In genomic region chr3:179347383-179348194, GRCh38 we compare ENCODE assay signal across 8 cellular contexts. TPM values are rescaled to one million over a fixed set of nuclear protein-coding genes. Genes with fewer than 3 reads are reported as not detected.
DNase-seq lines count a peak whose midpoint lies in the region; ATAC-seq and TF ChIP-seq lines count a peak whose summit lies in the region.

Gene MFN1 (plus strand): TSS chr3:179347709. CDS start chr3:179348852, 1,143 bp downstream.

- in situ Hi-C loops in Panc1 (cut with HindIII; ENCODE audit: low pct_unique_long_range_greater_than_20kb, low sequenced_read_pairs) = no loop called here

- no peaks in the 10 kb centered on the region for H3K27me3 Mint-ChIP-seq in activated T-cell treated with anti-CD3 and anti-CD28 coated beads, Interleukin-2, amount 50 U/mL, for 4 hours (ENCODE audit: low read depth)

- CTCF ChIA-PET in Panc1 (lab: Charles Lee) = no interaction called here

- peak within 1 kb of the TSS; percentile 81 for H3K9ac ChIP-seq in mucosa of stomach (ENCODE audit: low read length)

- H3K27ac ChIP-seq in Panc1 (ENCODE audit: low read length) = peak within 1 kb of the TSS; percentile 84
- H3K27ac ChIP-seq in esophagus (ENCODE audit: low read depth in 2 of 2, low read length in 1 of 2) = peak within 1 kb of the TSS; percentile 93 to 97

- no peak for TF ChIP-seq CTCF in Panc1 (IDR thresholded peaks at IDR 0.05)

- H3K27me3 ChIP-seq in Panc1 (ENCODE audit: control insufficient read depth, insufficient read depth, low read length) (no peaks in the 10 kb centered on the region), esophagus (ENCODE audit: control insufficient read depth in 1 of 2, insufficient read depth in 2 of 2, low read length in 2 of 2) (no peaks in the 10 kb centered on the region), mucosa of stomach (ENCODE audit: control insufficient read depth, insufficient read depth, low read length) (no peaks in the 10 kb centered on the region)

- H3K4me1 ChIP-seq in Panc1 (ENCODE audit: control insufficient read depth, insufficient read depth, low read length) = peaks cover 12% of the 10 kb centered on the region
- peaks cover 0 to 2% of the 10 kb centered on the region in 2 donors for H3K4me1 ChIP-seq in esophagus (ENCODE audit: control insufficient read depth in 2 of 2, insufficient read depth in 2 of 2, low read length in 1 of 2)
- H3K4me1 ChIP-seq in mucosa of stomach (ENCODE audit: control insufficient read depth, insufficient read depth, low read length) = peaks cover 10% of the 10 kb centered on the region

- H3K9me3 Mint-ChIP-seq in activated T-cell treated with anti-CD3 and anti-CD28 coated beads, Interleukin-2, amount 50 U/mL, for 4 hours = no peaks in the 10 kb centered on the region

- peaks cover 19% of the 10 kb centered on the region for H3K4me1 Mint-ChIP-seq in activated T-cell treated with anti-CD3 and anti-CD28 coated beads, Interleukin-2, amount 50 U/mL, for 4 hours (ENCODE audit: low read depth)

- 0 to 1% methylated on average over 51 to 60 of the region's 60 CpGs for WGBS in esophagus, 2 donors

- POLR2A ChIA-PET in Panc1 (lab: Charles Lee) = no interaction called here

- peaks cover 7% of the 10 kb centered on the region for H3K36me3 Mint-ChIP-seq in activated T-cell treated with anti-CD3 and anti-CD28 coated beads, Interleukin-2, amount 50 U/mL, for 4 hours (ENCODE audit: insufficient read depth)

- peak; percentile 94 for ATAC-seq in GM21723 (IDR thresholded peaks at IDR 0.05; ENCODE audit: unreplicated experiment)
- ATAC-seq in Panc1 = peak; percentile 100
- ATAC-seq in activated T-cell treated with anti-CD3 and anti-CD28 coated beads, Interleukin-2, amount 50 U/mL, for 4 hours = peak; percentile 98

- DNase-seq in DMS53 (lab: John Stamatoyannopoulos, UW) (peak; percentile 95), KG1 (lab: John Stamatoyannopoulos, UW) (peak; percentile 86), Panc1 (ENCODE audit: low read depth, low spot score) (peak; percentile 90)
- DNase-seq in activated T-cell treated with anti-CD3 and anti-CD28 coated beads, Interleukin-2, amount 50 U/mL, for 4 hours = peak; percentile 82
- peak; percentile 71 to 75 for DNase-seq in stimulated activated CD8-positive, alpha-beta memory T cell treated with anti-CD3 and anti-CD28 coated beads, Interleukin-7, amount 100 ng/mL, for 1 hour (ENCODE audit: low read depth in 2 of 2)

- H3K9me3 ChIP-seq in Panc1 (ENCODE audit: control insufficient read depth, insufficient read depth, low read depth, low read length) (no peaks in the 10 kb centered on the region), esophagus (ENCODE audit: control insufficient read depth in 2 of 2, insufficient read depth in 1 of 2, low read depth in 1 of 2, low read length in 1 of 2) (no peaks in the 10 kb centered on the region), mucosa of stomach (ENCODE audit: control insufficient read depth, low read length) (no peaks in the 10 kb centered on the region)

- no TSS peak for BruUV-seq in Panc1 (replicated peaks; lab: Mats Ljungman, UMichigan)

- H3K4me3 ChIP-seq in Panc1 (ENCODE audit: low read depth in 2 of 2, low read length in 2 of 2) (peak within 1 kb of the TSS; percentile 70 to 89), esophagus (ENCODE audit: low read depth in 1 of 2, low read length in 2 of 2) (peak within 1 kb of the TSS; percentile 72 to 96), mucosa of stomach (ENCODE audit: low read length) (peak within 1 kb of the TSS; percentile 77)

- intact Hi-C loops in Panc1 (cut with micrococcal nuclease; ENCODE audit: unreplicated experiment) = no loop called here

- H3K4me3 Mint-ChIP-seq in activated T-cell treated with anti-CD3 and anti-CD28 coated beads, Interleukin-2, amount 50 U/mL, for 4 hours = peak within 1 kb of the TSS; percentile 91

- H3K36me3 ChIP-seq in Panc1 (ENCODE audit: control insufficient read depth, insufficient read depth, low read length) (peaks cover 9% of the 10 kb centered on the region), esophagus (ENCODE audit: control insufficient read depth in 2 of 2, insufficient read depth in 2 of 2, low read length in 1 of 2) (peaks cover 0 to 3% of the 10 kb centered on the region in 2 donors), mucosa of stomach (ENCODE audit: control insufficient read depth, insufficient read depth, low read length) (no peaks in the 10 kb centered on the region)

RNA-seq across cellular contexts. Expression of gene MFN1, which starts in this region (rescaled TPM):
- total RNA-seq in Panc1 (2021; ENCODE audit: unreplicated experiment) = 73.5 TPM
- polyA plus RNA-seq in Panc1 (2012; ENCODE audit: insufficient read length) = 20.8 TPM
- total RNA-seq in activated T-cell treated with anti-CD3 and anti-CD28 coated beads, Interleukin-2, amount 50 U/mL, for 4 hours = 10 to 100 TPM; 31.2 to 35.1 (median 34.4) TPM
- polyA plus RNA-seq in esophagus = 10 to 100 TPM; 17.3 to 17.6 TPM

Comparison
In these comparisons a context has a peak if more than half of its experiments do, and no peak if none do; other contexts are left out.
1. Peak in every context shown above with its lines: DNase-seq, ATAC-seq, H3K4me3 ChIP-seq and H3K27ac ChIP-seq.